ENCODE assay signal across 8 cellular contexts in the genomic region with DNA sequence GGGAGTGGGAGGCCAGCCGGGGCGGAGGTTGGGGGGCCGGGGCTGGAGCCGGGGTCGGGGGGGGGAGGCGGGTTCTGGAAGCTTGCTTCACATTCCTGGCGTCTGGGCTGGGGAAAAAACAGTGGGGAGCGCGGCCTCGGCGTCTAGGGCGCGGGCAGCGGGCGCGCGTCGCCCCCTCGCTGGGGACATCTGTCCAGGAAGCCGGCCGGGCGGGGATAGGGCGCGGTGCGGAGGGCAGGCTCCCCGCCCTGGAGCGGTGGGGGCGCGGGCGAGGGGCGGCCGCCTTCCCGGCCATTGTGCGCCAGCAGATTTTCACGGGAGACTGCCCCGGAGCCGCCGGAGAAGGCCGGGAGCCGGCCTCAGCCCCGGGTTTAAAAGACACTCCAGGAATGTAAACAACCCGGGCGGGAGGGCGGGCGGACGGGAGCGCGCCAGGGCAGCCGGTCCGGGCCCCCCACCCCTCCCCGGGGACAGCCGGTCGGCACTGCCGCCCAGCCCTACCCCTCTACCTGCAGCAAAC. TPM values are rescaled to one million over a fixed set of nuclear protein-coding genes. Genes with fewer than 3 reads are reported as not detected.
A peak's percentile ranks its signal among the peaks of the same experiment; 100 is the strongest.
DNase-seq lines count a peak whose midpoint lies in the region; TF ChIP-seq lines count a peak whose summit lies in the region.

No MANE protein-coding gene starts in this region.

- DNase-seq in BE2C (no peak), caudate nucleus (lab: John Stamatoyannopoulos, UW) (peak in 24 of 61 donors; percentile 29 to 79 (median 58)), NCI-H128 (lab: John Stamatoyannopoulos, UW; ENCODE audit: unreplicated experiment) (no peak), NAMALWA (ENCODE audit: low spot score) (no peak), NCI-H2171 (lab: John Stamatoyannopoulos, UW) (no peak)

- peaks cover 24% of the 10 kb centered on the region for H3K4me1 ChIP-seq in BE2C
- peaks cover 57% of the 10 kb centered on the region for H3K4me1 ChIP-seq in stomach smooth muscle (ENCODE audit: control insufficient read depth, insufficient read depth, low read length)

- H3K9ac ChIP-seq in stomach smooth muscle (ENCODE audit: low read length in 2 of 2) = peak overlapping the region; percentile 80 to 94

- peak; percentile 9 for TF ChIP-seq EP300 in Ishikawa (IDR thresholded peaks at IDR 0.05; ENCODE audit: borderline replicate concordance)

- H3K36me3 ChIP-seq in BE2C = 0 out of 2 replicates have a peak, but pooled peaks cover 7% of the 10 kb centered on the region
- no peaks in the 10 kb centered on the region for H3K36me3 ChIP-seq in stomach smooth muscle (ENCODE audit: control insufficient read depth in 2 of 2, insufficient read depth in 2 of 2, low read length in 2 of 2)

- H3K9me3 ChIP-seq in BE2C = no peaks in the 10 kb centered on the region
- H3K9me3 ChIP-seq in stomach smooth muscle (ENCODE audit: control insufficient read depth in 2 of 2, low read length in 2 of 2) = no peaks in the 10 kb centered on the region

- TF ChIP-seq RAD21 in Ishikawa (IDR thresholded peaks at IDR 0.05; ENCODE audit: low read depth) = no peak

- peak overlapping the region; percentile 94 for H3K4me3 ChIP-seq in BE2C (ENCODE audit: low read depth, low read length)
- H3K4me3 ChIP-seq in stomach smooth muscle (ENCODE audit: low read length in 2 of 2) = peak overlapping the region; percentile 95 to 99

- H3K27ac ChIP-seq in caudate nucleus (ENCODE audit: low read depth, low read length) (peak overlapping the region; percentile 93), layer of hippocampus (ENCODE audit: low read depth, low read length) (peak overlapping the region; percentile 89), stomach smooth muscle (ENCODE audit: low read length) (peak overlapping the region; percentile 97)

- no peak for TF ChIP-seq CTCF in BE2C (IDR thresholded peaks at IDR 0.05; ENCODE audit: low read depth, low read length)

- no peaks in the 10 kb centered on the region for H3K27me3 ChIP-seq in BE2C
- no peaks in the 10 kb centered on the region for H3K27me3 ChIP-seq in layer of hippocampus (ENCODE audit: control insufficient read depth, insufficient read depth, low read length)
- H3K27me3 ChIP-seq in stomach smooth muscle (ENCODE audit: control insufficient read depth in 1 of 2, insufficient read depth in 2 of 2, low read length in 2 of 2) = no peaks in the 10 kb centered on the region

TF ChIP-seq in Ishikawa, 13 proteins besides CTCF, POLR2A, EP300 and RAD21:
- TF ChIP-seq YY1 (IDR thresholded peaks at IDR 0.05; ENCODE audit: low read depth) (peak; percentile 14; the same call in 1 of the 2 replicates), EGR1 (IDR thresholded peaks at IDR 0.05) (peak; percentile 7; the same call in 1 of the 2 replicates), TEAD4 (IDR thresholded peaks at IDR 0.05) (peak; percentile 3; the same call in 1 of the 2 replicates), TCF12 (IDR thresholded peaks at IDR 0.05; ENCODE audit: low read depth) (no peak), ZBTB7A (IDR thresholded peaks at IDR 0.05; ENCODE audit: low read depth) (peak; percentile 74; the same call in 1 of the 2 replicates), CREB1 (IDR thresholded peaks at IDR 0.05; ENCODE audit: low read depth) (no peak)
- TF ChIP-seq, protein P1, sequence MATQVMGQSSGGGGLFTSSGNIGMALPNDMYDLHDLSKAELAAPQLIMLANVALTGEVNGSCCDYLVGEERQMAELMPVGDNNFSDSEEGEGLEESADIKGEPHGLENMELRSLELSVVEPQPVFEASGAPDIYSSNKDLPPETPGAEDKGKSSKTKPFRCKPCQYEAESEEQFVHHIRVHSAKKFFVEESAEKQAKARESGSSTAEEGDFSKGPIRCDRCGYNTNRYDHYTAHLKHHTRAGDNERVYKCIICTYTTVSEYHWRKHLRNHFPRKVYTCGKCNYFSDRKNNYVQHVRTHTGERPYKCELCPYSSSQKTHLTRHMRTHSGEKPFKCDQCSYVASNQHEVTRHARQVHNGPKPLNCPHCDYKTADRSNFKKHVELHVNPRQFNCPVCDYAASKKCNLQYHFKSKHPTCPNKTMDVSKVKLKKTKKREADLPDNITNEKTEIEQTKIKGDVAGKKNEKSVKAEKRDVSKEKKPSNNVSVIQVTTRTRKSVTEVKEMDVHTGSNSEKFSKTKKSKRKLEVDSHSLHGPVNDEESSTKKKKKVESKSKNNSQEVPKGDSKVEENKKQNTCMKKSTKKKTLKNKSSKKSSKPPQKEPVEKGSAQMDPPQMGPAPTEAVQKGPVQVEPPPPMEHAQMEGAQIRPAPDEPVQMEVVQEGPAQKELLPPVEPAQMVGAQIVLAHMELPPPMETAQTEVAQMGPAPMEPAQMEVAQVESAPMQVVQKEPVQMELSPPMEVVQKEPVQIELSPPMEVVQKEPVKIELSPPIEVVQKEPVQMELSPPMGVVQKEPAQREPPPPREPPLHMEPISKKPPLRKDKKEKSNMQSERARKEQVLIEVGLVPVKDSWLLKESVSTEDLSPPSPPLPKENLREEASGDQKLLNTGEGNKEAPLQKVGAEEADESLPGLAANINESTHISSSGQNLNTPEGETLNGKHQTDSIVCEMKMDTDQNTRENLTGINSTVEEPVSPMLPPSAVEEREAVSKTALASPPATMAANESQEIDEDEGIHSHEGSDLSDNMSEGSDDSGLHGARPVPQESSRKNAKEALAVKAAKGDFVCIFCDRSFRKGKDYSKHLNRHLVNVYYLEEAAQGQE (IDR thresholded peaks at IDR 0.05; ENCODE audit: low read depth) = 0 out of 2 replicates have a peak, but pooled peaks have one; percentile 1
- TF ChIP-seq, protein P2, sequence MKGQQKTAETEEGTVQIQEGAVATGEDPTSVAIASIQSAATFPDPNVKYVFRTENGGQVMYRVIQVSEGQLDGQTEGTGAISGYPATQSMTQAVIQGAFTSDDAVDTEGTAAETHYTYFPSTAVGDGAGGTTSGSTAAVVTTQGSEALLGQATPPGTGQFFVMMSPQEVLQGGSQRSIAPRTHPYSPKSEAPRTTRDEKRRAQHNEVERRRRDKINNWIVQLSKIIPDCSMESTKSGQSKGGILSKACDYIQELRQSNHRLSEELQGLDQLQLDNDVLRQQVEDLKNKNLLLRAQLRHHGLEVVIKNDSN (IDR thresholded peaks at IDR 0.05) = no peak
- TF ChIP-seq, protein P3, sequence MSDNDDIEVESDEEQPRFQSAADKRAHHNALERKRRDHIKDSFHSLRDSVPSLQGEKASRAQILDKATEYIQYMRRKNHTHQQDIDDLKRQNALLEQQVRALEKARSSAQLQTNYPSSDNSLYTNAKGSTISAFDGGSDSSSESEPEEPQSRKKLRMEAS (IDR thresholded peaks at IDR 0.05) = peak; percentile 22
TF ChIP-seq in Ishikawa: peak in this region for 6.

RNA-seq across cellular contexts. Expression of a gene that starts 1.4 kb away (rescaled TPM):
- 175 TPM for polyA plus RNA-seq in BE2C (2012; ENCODE audit: insufficient read depth, insufficient read length, low read depth)
